8 cellular contexts compared by ENCODE assay signal in genomic region chr21:6368824-6369223, GRCh38.
DNase-seq lines count a peak whose midpoint lies in the region; ATAC-seq and TF ChIP-seq lines count a peak whose summit lies in the region.
"Not testable (repeated sequence)": the region's sequence is repeated elsewhere in the genome, so short reads cannot be mapped to it uniquely, and the experiment has no call there.

No MANE protein-coding gene starts in this region.

- DNase-seq in HT1080 (ENCODE audit: low read depth): peak; percentile 45
- DNase-seq in T-helper 2 cell treated with Interferon-gamma antibody and Interleukin-4, amounts not matched to agents 5 μg/mL and 100 μg/mL, for 36 hours (ENCODE audit: low spot score): peak; percentile 8
- DNase-seq in brain microvascular endothelial cell: peak; percentile 69
- peak; percentile 69 for DNase-seq in fibroblast of pulmonary artery (ENCODE audit: low read depth)
- peak; percentile 10 to 33 for DNase-seq in left colon
- not testable (repeated sequence) for DNase-seq in osteoblast (ENCODE audit: insufficient read length, low spot score, missing footprints)
- peak in 1 of 2 donors; percentile 42 for DNase-seq in suprapubic skin (ENCODE audit: low spot score in 2 of 2)

- H3K9ac ChIP-seq in BLaER1 treated with 17β-estradiol and CSF1 and Interleukin-3, amounts not matched to agents 10 nM and 100 nM: peak overlapping the region; percentile 24 to 72 (median 57); a peak in 18 of 22 replicates

- in situ Hi-C loops in brain microvascular endothelial cell (cut with HindIII; ENCODE audit: low pct_ligation_motif_present, low sequenced_read_pairs): not testable (repeated sequence)

- not testable (repeated sequence) for H3K36me3 ChIP-seq in BLaER1 treated with 17β-estradiol and CSF1 and Interleukin-3, amounts not matched to agents 10 nM and 100 nM; brain microvascular endothelial cell (replicated peaks); osteoblast (ENCODE audit: insufficient read depth, low read length); suprapubic skin

- H4K20me1 ChIP-seq in BLaER1 treated with 17β-estradiol and CSF1 and Interleukin-3, amounts not matched to agents 10 nM and 100 nM; osteoblast (ENCODE audit: insufficient read depth, low read length): not testable (repeated sequence)

- H2AFZ ChIP-seq in osteoblast (ENCODE audit: low read length): peak overlapping the region; percentile 81

- peak overlapping the region; percentile 62 to 82 (median 70); a peak in 18 of 22 replicates for H3K4me2 ChIP-seq in BLaER1 treated with 17β-estradiol and CSF1 and Interleukin-3, amounts not matched to agents 10 nM and 100 nM
- not testable (repeated sequence) for H3K4me2 ChIP-seq in osteoblast (ENCODE audit: insufficient read depth, low read length)

- not testable (repeated sequence) for H3K4me1 Mint-ChIP-seq in T-helper 2 cell treated with Interferon-gamma antibody and Interleukin-4, amounts not matched to agents 5 μg/mL and 100 μg/mL, for 36 hours (ENCODE audit: low read depth)

- H3K27ac Mint-ChIP-seq in T-helper 2 cell treated with Interferon-gamma antibody and Interleukin-4, amounts not matched to agents 5 μg/mL and 100 μg/mL, for 36 hours: not testable (repeated sequence)

- WGBS in suprapubic skin: 11% methylated on average over 7 of the region's 7 CpGs

- H3K27me3 Mint-ChIP-seq in T-helper 2 cell treated with Interferon-gamma antibody and Interleukin-4, amounts not matched to agents 5 μg/mL and 100 μg/mL, for 36 hours (ENCODE audit: low read depth): not testable (repeated sequence)

- not testable (repeated sequence) for TF ChIP-seq POLR2A in suprapubic skin (IDR thresholded peaks at IDR 0.05)

- H3K9me3 Mint-ChIP-seq in T-helper 2 cell treated with Interferon-gamma antibody and Interleukin-4, amounts not matched to agents 5 μg/mL and 100 μg/mL, for 36 hours: not testable (repeated sequence)

- H3K79me2 ChIP-seq in osteoblast (ENCODE audit: insufficient read depth, low read length): not testable (repeated sequence)

- not testable (repeated sequence) for TF ChIP-seq EP300 in suprapubic skin (IDR thresholded peaks at IDR 0.05)

- not testable (repeated sequence) for H3K9me3 ChIP-seq in BLaER1 treated with 17β-estradiol and CSF1 and Interleukin-3, amounts not matched to agents 10 nM and 100 nM (replicated peaks in 1 of 11); osteoblast (ENCODE audit: low read depth, low read length); suprapubic skin

- peak overlapping the region in 5 of 11 experiments; percentile 11 to 67 (median 37); a peak in 4 of 22 replicates for H3K27ac ChIP-seq in BLaER1 treated with 17β-estradiol and CSF1 and Interleukin-3, amounts not matched to agents 10 nM and 100 nM
- not testable (repeated sequence) for H3K27ac ChIP-seq in brain microvascular endothelial cell
- H3K27ac ChIP-seq in osteoblast (ENCODE audit: low read depth, low read length): peak overlapping the region; percentile 86
- H3K27ac ChIP-seq in suprapubic skin: peak overlapping the region; percentile 78

- not testable (repeated sequence) for TF ChIP-seq CTCF in brain microvascular endothelial cell (IDR thresholded peaks at IDR 0.05; ENCODE audit: low read depth, low read length, missing control alignments); fibroblast of pulmonary artery (IDR thresholded peaks at IDR 0.05; ENCODE audit: low read length, missing control alignments); osteoblast (IDR thresholded peaks at IDR 0.05; ENCODE audit: extremely low read depth, low read depth, low read length); suprapubic skin (IDR thresholded peaks at IDR 0.05)

- not testable (repeated sequence) for ATAC-seq in left colon

- not testable (repeated sequence) for H3K27me3 ChIP-seq in BLaER1 treated with 17β-estradiol and CSF1 and Interleukin-3, amounts not matched to agents 10 nM and 100 nM; brain microvascular endothelial cell (replicated peaks); osteoblast (ENCODE audit: insufficient read depth, low read length); suprapubic skin

- peak overlapping the region in 7 of 10 experiments; percentile 45 to 66 (median 59); a peak in 10 of 20 replicates for H3K4me3 ChIP-seq in BLaER1 treated with 17β-estradiol and CSF1 and Interleukin-3, amounts not matched to agents 10 nM and 100 nM
- H3K4me3 ChIP-seq in brain microvascular endothelial cell (ENCODE audit: low read depth, low read length) (peak overlapping the region; percentile 26), fibroblast of pulmonary artery (replicated peaks; ENCODE audit: low read depth, low read length) (peak overlapping the region; percentile 51), osteoblast (ENCODE audit: insufficient read depth, low read length) (peak overlapping the region; percentile 66), suprapubic skin (peak overlapping the region; percentile 38)

- H3K4me3 Mint-ChIP-seq in T-helper 2 cell treated with Interferon-gamma antibody and Interleukin-4, amounts not matched to agents 5 μg/mL and 100 μg/mL, for 36 hours: not testable (repeated sequence)

- intact Hi-C loops in left colon (cut with DNase I, micrococcal nuclease): not testable (repeated sequence)

- H3K4me1 ChIP-seq in BLaER1 treated with 17β-estradiol and CSF1 and Interleukin-3, amounts not matched to agents 10 nM and 100 nM; osteoblast (ENCODE audit: insufficient read depth, low read length); suprapubic skin: not testable (repeated sequence)

- not testable (repeated sequence) for H3K36me3 Mint-ChIP-seq in T-helper 2 cell treated with Interferon-gamma antibody and Interleukin-4, amounts not matched to agents 5 μg/mL and 100 μg/mL, for 36 hours (ENCODE audit: low read depth)
